Comparison of ENCODE assay signal across 8 cellular contexts in the genomic region with DNA sequence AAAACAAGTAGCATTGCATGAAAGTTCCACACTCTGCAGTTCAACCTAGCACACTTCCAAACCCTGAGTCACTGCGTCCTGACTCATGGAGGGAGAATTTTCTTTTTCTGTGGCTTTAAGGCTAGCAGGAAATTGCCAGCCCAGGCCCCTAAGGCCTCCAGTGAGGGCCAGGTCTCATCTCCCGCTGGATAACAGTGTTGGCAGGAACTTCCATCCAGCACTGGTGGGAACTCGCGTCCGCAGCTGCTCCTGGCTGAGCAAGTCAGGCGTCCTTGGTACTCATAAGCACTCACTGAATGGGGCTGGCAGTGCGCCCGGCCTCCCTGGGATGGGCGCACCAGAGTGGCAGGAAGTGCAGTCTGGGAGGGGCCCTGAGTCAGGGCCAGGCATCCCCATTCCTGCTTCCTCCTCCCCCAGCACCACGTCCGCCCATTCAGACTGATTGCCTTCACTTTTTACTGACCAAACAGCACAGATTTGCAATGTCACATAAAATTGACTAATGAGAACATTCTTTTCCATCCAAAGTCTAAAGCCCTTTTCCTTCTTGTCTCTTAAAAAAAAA. TPM values are rescaled to one million over a fixed set of nuclear protein-coding genes. Genes with fewer than 3 reads are reported as not detected.
A peak's percentile ranks its signal among the peaks of the same experiment; 100 is the strongest.
DNase-seq lines count a peak whose midpoint lies in the region; ATAC-seq, FAIRE-seq and TF ChIP-seq lines count a peak whose summit lies in the region.

No MANE protein-coding gene starts in this region.

- no peak for TF ChIP-seq RAD21 in K562 (CRISPR knock-in tag; conservative IDR thresholded peaks at IDR 0.05 in 1 of 2, IDR thresholded peaks at IDR 0.05 in 1 of 2)

- in situ Hi-C loops in K562 (cut with MboI): no loop called here

- no peaks in the 10 kb centered on the region for H3K79me2 ChIP-seq in K562 (ENCODE audit: control insufficient read depth, insufficient read depth, low read length)

- ATAC-seq in K562 (no peak), GM19397 (IDR thresholded peaks at IDR 0.05; ENCODE audit: unreplicated experiment) (no peak)

- FAIRE-seq in K562 (lab: Jason Lieb, UNC) (no peak), small intestine (lab: Jason Lieb, UNC) (no peak)

- no peaks in the 10 kb centered on the region for H4K20me1 ChIP-seq in K562 (replicated peaks; ENCODE audit: control insufficient read depth, insufficient read depth, low read length)

- TF ChIP-seq POLR2A in K562 (conservative IDR thresholded peaks at IDR 0.05): no peak

- H2AFZ ChIP-seq in K562 (ENCODE audit: low read depth, low read length): no peak overlapping the region

- CTCF ChIA-PET in K562 (lab: Yijun Ruan, JAX; ENCODE audit: low intra/inter-chr PET ratio): no interaction called here

- no peak for TF ChIP-seq EP300 in K562 (IDR thresholded peaks at IDR 0.05; ENCODE audit: low read length)

- H3K27ac ChIP-seq in K562 (ENCODE audit: extremely low read depth, low read depth, low read length) (no peak overlapping the region), small intestine (ENCODE audit: low read depth in 1 of 2, low read length in 1 of 2) (peak overlapping the region; percentile 94 to 97)

- intact Hi-C loops in K562 (cut with micrococcal nuclease): no loop called here

- no peak for TF ChIP-seq CTCF in K562 (IDR thresholded peaks at IDR 0.05 in 2 of 3, conservative IDR thresholded peaks at IDR 0.05 in 1 of 3; ENCODE audit: insufficient read depth in 2 of 3, low read depth in 1 of 3, low read length in 3 of 3)

- no peak overlapping the region for H3K4me3 ChIP-seq in K562
- H3K4me3 ChIP-seq in small intestine (ENCODE audit: low read depth in 1 of 2, low read length in 2 of 2): no peak overlapping the region

- peak; percentile 35 to 36 for DNase-seq in activated T-cell treated with anti-CD3 and anti-CD28 coated beads, Interleukin-2, amount 50 U/mL, for 48 hours
- no peak for DNase-seq in activated T-cell treated with anti-CD3 and anti-CD28 coated beads, Interleukin-2, amount 50 U/mL, for 1 hour
- DNase-seq in NCI-H345 (lab: John Stamatoyannopoulos, UW) (peak; percentile 98), K562 (ENCODE audit: extremely low read depth in 1 of 4, low spot score in 3 of 4) (peak in 1 of 4 experiments; percentile 3), hypothalamus (lab: John Stamatoyannopoulos, UW) (peak in 37 of 51 donors; percentile 2 to 78 (median 40)), small intestine (peak; percentile 97)
- DNase-seq in stimulated activated CD4-positive, alpha-beta T cell treated with anti-CD3 and anti-CD28 coated beads, Interleukin-1b, Interleukin-23, amount 100 ng/mL, for 48 hours: no peak

- POLR2A ChIA-PET in K562 (lab: Yijun Ruan, JAX): no interaction called here

- H3K9ac ChIP-seq in K562 (ENCODE audit: insufficient read depth in 1 of 2, low read depth in 2 of 2, low read length in 2 of 2): no peak overlapping the region

- H3K36me3 ChIP-seq in K562 (ENCODE audit: control insufficient read depth, insufficient read depth, low read length) (no peaks in the 10 kb centered on the region), small intestine (ENCODE audit: control insufficient read depth in 2 of 2, insufficient read depth in 2 of 2, low read length in 2 of 2) (peaks cover 0 to 3% of the 10 kb centered on the region in 2 donors)

- H3K9me3 ChIP-seq in K562 (replicated peaks; ENCODE audit: control insufficient read depth, insufficient read depth, low read depth, low read length): no peaks in the 10 kb centered on the region
- no peaks in the 10 kb centered on the region for H3K9me3 ChIP-seq in small intestine (ENCODE audit: control insufficient read depth, low read depth)

- 0% methylated on average over 9 of the region's 11 CpGs for whole genome bisulfite sequencing in K562 (ENCODE audit: insufficient coverage, low coverage, missing lambda C conversion rate)
- 2 to 6% (median 4%) methylated on average over 11 of the region's 11 CpGs for WGBS in small intestine, 3 donors

- H3K4me1 ChIP-seq in K562 (replicated peaks in 1 of 2; ENCODE audit: control insufficient read depth in 2 of 2, insufficient read depth in 2 of 2, low read length in 2 of 2) (no peaks in the 10 kb centered on the region), small intestine (ENCODE audit: control insufficient read depth in 2 of 2, insufficient read depth in 1 of 2, low read depth in 1 of 2, low read length in 1 of 2) (peaks cover 11 to 13% of the 10 kb centered on the region in 2 donors)

- no TSS peak for BruUV-seq in K562 (replicated peaks; lab: Mats Ljungman, UMichigan)

- H3K27me3 ChIP-seq in K562 (ENCODE audit: control insufficient read depth in 2 of 2, insufficient read depth in 2 of 2, low read length in 2 of 2) (no peaks in the 10 kb centered on the region; a peak in 1 of 5 replicates), small intestine (ENCODE audit: control insufficient read depth in 2 of 2, insufficient read depth in 2 of 2, low read length in 2 of 2) (no peaks in the 10 kb centered on the region)

- H3K9me1 ChIP-seq in K562 (ENCODE audit: control insufficient read depth, insufficient read depth, low read length): no peaks in the 10 kb centered on the region

- H3K4me2 ChIP-seq in K562 (ENCODE audit: insufficient read depth, low read length): no peak overlapping the region

TF ChIP-seq in K562, 482 proteins besides CTCF, POLR2A, EP300 and RAD21:
- TF ChIP-seq ZNF311 (CRISPR knock-in tag; IDR thresholded peaks at IDR 0.05) (no peak), FOSL1 (tag; conservative IDR thresholded peaks at IDR 0.05) (peak; percentile 67)

RNA-seq across cellular contexts. Expression of gene MALL, which starts 14.3 kb away (rescaled TPM):
- total RNA-seq in K562 (2011; cell fraction: chromatin; rRNA removed; ENCODE audit: low replicate concordance): not detected in 2 replicates
- total RNA-seq in K562 (2011; cell fraction: nucleolus; rRNA removed): not detected in 2 replicates
- not detected in 2 replicates for total RNA-seq in K562 (2011; cell fraction: nucleoplasm; rRNA removed)
- total RNA-seq in K562 (2014; rRNA removed): not detected in 2 replicates
- not detected in 2 replicates for total RNA-seq in K562 (2014; rRNA removed; fragmentation: Illumina TruSeq; extraction: Trizol)
- total RNA-seq in K562 (2015; rRNA removed; fragmentation: Illumina TruSeq; extraction: Trizol): not detected in 2 replicates
- 0.24 and 0.27 TPM in 2 replicates for total RNA-seq in K562 (2021)
- not detected in 2 replicates for polyA plus RNA-seq in K562 (2011; rRNA removed)
- not detected in 2 replicates for polyA plus RNA-seq in K562 (2011; cell fraction: cytosol; rRNA removed)
- polyA plus RNA-seq in K562 (2011; cell fraction: nucleus; rRNA removed): not detected in 2 replicates
- polyA plus RNA-seq in K562 (2012): 0.03 TPM in 1 of 2 replicates, not detected in the other
- polyA plus RNA-seq in K562 (2014; fragmentation: Illumina TruSeq; extraction: Trizol): not detected in 2 replicates
- polyA plus RNA-seq in K562 (2014; fragmentation: Nextera tagmentation; extraction: Ambion mirVana): not detected
- polyA plus RNA-seq in K562 (2014; rRNA removed): not detected in 2 replicates
- not detected in 2 replicates for polyA minus RNA-seq in K562 (2011; rRNA and poly(A)+ RNA removed)
- polyA minus RNA-seq in K562 (2011; cell fraction: cytosol; rRNA and poly(A)+ RNA removed): not detected in 2 replicates
- polyA minus RNA-seq in K562 (2011; cell fraction: nucleus; rRNA and poly(A)+ RNA removed): not detected in 2 replicates
- 100 to 1,000 TPM; 123 to 199 (median 153) TPM for polyA plus RNA-seq in small intestine

Comparison
In these comparisons a context has a peak if more than half of its experiments do, and no peak if none do; other contexts are left out.
1. DNase-seq: peak in activated T-cell treated with anti-CD3 and anti-CD28 coated beads, Interleukin-2, amount 50 U/mL, for 48 hours (2 of 2), NCI-H345 (single experiment), hypothalamus (37 of 51) and small intestine (single experiment); none in activated T-cell treated with anti-CD3 and anti-CD28 coated beads, Interleukin-2, amount 50 U/mL, for 1 hour (single experiment) and stimulated activated CD4-positive, alpha-beta T cell treated with anti-CD3 and anti-CD28 coated beads, Interleukin-1b, Interleukin-23, amount 100 ng/mL, for 48 hours (single experiment).
2. RNA of gene MALL, which starts 14.3 kb away (polyA plus RNA-seq): 123 to 199 TPM in small intestine; 0.03 TPM in K562; every median in the first group is over 100 times any median in the second.